ENCODE assay signal across 26 cellular contexts in genomic region chr10:20618148-20618547, GRCh38.
"Had no signal": no experiment of that assay in that cellular context is flagged by ENCODE, and none has a peak within 500 bp of the region (broad histone marks: within the 10 kb centered on the region; RNA-seq: fewer than 3 reads in every experiment).

No MANE protein-coding gene starts in this region.

- H3K27ac ChIP-seq: left ventricle myocardium inferior, neural progenitor cell, pancreas, prostate gland, sigmoid colon, tibial nerve had no signal

- H3K27me3 Mint-ChIP-seq: naive thymus-derived CD4-positive, alpha-beta T cell; stimulated activated memory B cell treated with anti-CD40 and anti-IgM and Interleukin-4, amounts not matched to agents 10 μg/mL and 1 μg/mL and 100 μg/mL, for 72 hours; stimulated activated naive CD8-positive, alpha-beta T cell treated with anti-CD3 and anti-CD28 coated beads, Interleukin-15, amount 100 ng/mL, for 72 hours had no signal

- H3K36me3 Mint-ChIP-seq: mesothelial cell of epicardium; neural progenitor cell; stimulated activated memory B cell treated with anti-CD40 and anti-IgM and Interleukin-4, amounts not matched to agents 10 μg/mL and 1 μg/mL and 100 μg/mL, for 72 hours; type B pancreatic cell had no signal

- H3K4me1 ChIP-seq: neural progenitor cell, prostate gland, sigmoid colon had no signal

- H2AFZ ChIP-seq: neural progenitor cell had no signal

- H3K9me3 Mint-ChIP-seq: mesothelial cell of epicardium; nephron progenitor cell; neural progenitor cell; stimulated activated memory B cell treated with anti-CD40 and anti-IgM and Interleukin-4, amounts not matched to agents 10 μg/mL and 1 μg/mL and 100 μg/mL, for 72 hours had no signal

- H3K9me3 ChIP-seq: heart left ventricle, left ventricle myocardium inferior, pancreas, prostate gland, sigmoid colon, spleen, tibial nerve had no signal

- H3K36me3 ChIP-seq: heart left ventricle, left ventricle myocardium inferior, neural progenitor cell, pancreas, prostate gland, sigmoid colon, spleen, tibial nerve had no signal

- FAIRE-seq: pancreas, small intestine had no signal

- ATAC-seq: heart left ventricle; pancreas; right cardiac atrium; stimulated activated memory B cell treated with anti-CD40 and anti-IgM and Interleukin-4, amounts not matched to agents 10 μg/mL and 1 μg/mL and 100 μg/mL, for 72 hours; stimulated activated naive CD8-positive, alpha-beta T cell treated with anti-CD3 and anti-CD28 coated beads, Interleukin-15, amount 100 ng/mL, for 72 hours had no signal

- H3K4me1 Mint-ChIP-seq: neural progenitor cell; stimulated activated memory B cell treated with anti-CD40 and anti-IgM and Interleukin-4, amounts not matched to agents 10 μg/mL and 1 μg/mL and 100 μg/mL, for 72 hours; stimulated activated naive CD8-positive, alpha-beta T cell treated with anti-CD3 and anti-CD28 coated beads, Interleukin-15, amount 100 ng/mL, for 72 hours had no signal

- H3K4me3 Mint-ChIP-seq: mesothelial cell of epicardium; nephron progenitor cell; neural progenitor cell; stimulated activated memory B cell treated with anti-CD40 and anti-IgM and Interleukin-4, amounts not matched to agents 10 μg/mL and 1 μg/mL and 100 μg/mL, for 72 hours; stimulated activated naive CD8-positive, alpha-beta T cell treated with anti-CD3 and anti-CD28 coated beads, Interleukin-15, amount 100 ng/mL, for 72 hours; type B pancreatic cell had no signal

- H3K4me3 ChIP-seq: heart left ventricle, left ventricle myocardium inferior, lung, neural progenitor cell, pancreas, prostate gland, sigmoid colon, spleen, tibial nerve had no signal

- H3K4me2 ChIP-seq: neural progenitor cell had no signal

- H3K27ac Mint-ChIP-seq: mesothelial cell of epicardium; nephron progenitor cell; neural progenitor cell; stimulated activated memory B cell treated with anti-CD40 and anti-IgM and Interleukin-4, amounts not matched to agents 10 μg/mL and 1 μg/mL and 100 μg/mL, for 72 hours; type B pancreatic cell had no signal

- H3K9ac ChIP-seq: neural progenitor cell had no signal

- H3K27me3 ChIP-seq: heart left ventricle, neural progenitor cell, pancreas, sigmoid colon, spleen, tibial nerve had no signal

- DNase-seq: heart left ventricle; hypothalamus; islet precursor cell; left ventricle myocardium inferior; mesendoderm; naive thymus-derived CD4-positive, alpha-beta T cell; nephron progenitor cell; nucleus accumbens; pancreas; posterior cingulate gyrus; retina; right cardiac atrium; sigmoid colon; small intestine; spleen; stimulated activated CD4-positive, alpha-beta T cell treated with anti-CD3 and anti-CD28 coated beads, Interleukin-4, amount 100 ng/mL, for 24 hours; stimulated activated naive CD4-positive, alpha-beta T cell treated with Interleukin-2 at 50 U/mL for 16 hours; stimulated activated naive CD8-positive, alpha-beta T cell treated with anti-CD3 and anti-CD28 coated beads, Interleukin-15, amount 100 ng/mL, for 72 hours; substantia nigra had no signal
